In genomic region chr7:26686448-26686981, GRCh38 we compare ENCODE assay signal across 1 cellular context.
TF ChIP-seq lines count a peak whose summit lies in the region.

No MANE protein-coding gene starts in this region.

TF ChIP-seq in HEK293, 187 proteins besides CTCF, POLR2A, EP300 and RAD21 (continued from another document and continues in another):
- TF ChIP-seq ZNF624 (tag by site-specific recombination; IDR thresholded peaks at IDR 0.05) (no peak), ZBTB8A (tag by site-specific recombination; IDR thresholded peaks at IDR 0.05) (no peak), ZNF600 (tag by site-specific recombination; IDR thresholded peaks at IDR 0.05) (no peak), KLF10 (tag by site-specific recombination; IDR thresholded peaks at IDR 0.05) (no peak), ZNF341 (tag by site-specific recombination; IDR thresholded peaks at IDR 0.05; ENCODE audit: low read depth) (no peak), ZNF777 (tag by site-specific recombination; IDR thresholded peaks at IDR 0.05; ENCODE audit: borderline replicate concordance) (no peak), FEZF1 (tag by site-specific recombination; IDR thresholded peaks at IDR 0.05) (peak; percentile 19; the same call in 1 of the 2 replicates), ZNF747 (tag by site-specific recombination; IDR thresholded peaks at IDR 0.05) (no peak), ZNF362 (tag by site-specific recombination; IDR thresholded peaks at IDR 0.05) (peak; percentile 56), ZNF654 (tag by site-specific recombination; IDR thresholded peaks at IDR 0.05; ENCODE audit: low read depth) (peak; percentile 62), KLF16 (tag by site-specific recombination; IDR thresholded peaks at IDR 0.05) (no peak), ZNF398 (tag by site-specific recombination; IDR thresholded peaks at IDR 0.05) (peak; percentile 44), ZNF433 (tag by site-specific recombination; IDR thresholded peaks at IDR 0.05; ENCODE audit: low read depth) (no peak), ATF2 (tag by site-specific recombination; IDR thresholded peaks at IDR 0.05; ENCODE audit: low read depth) (peak; percentile 93), ZNF16 (tag by site-specific recombination; IDR thresholded peaks at IDR 0.05; ENCODE audit: low read depth) (no peak), ZNF561 (tag by site-specific recombination; IDR thresholded peaks at IDR 0.05; ENCODE audit: borderline replicate concordance) (0 out of 2 replicates have a peak, but pooled peaks have one; percentile 29), ZNF837 (tag by site-specific recombination; IDR thresholded peaks at IDR 0.05) (no peak), ZNF24 (tag by site-specific recombination; IDR thresholded peaks at IDR 0.05) (peak; percentile 15; the same call in 1 of the 2 replicates), ZNF692 (tag by site-specific recombination; IDR thresholded peaks at IDR 0.05) (0 out of 2 replicates have a peak, but pooled peaks have one; percentile 24), WT1 (tag by site-specific recombination; IDR thresholded peaks at IDR 0.05) (no peak), ZNF518A (tag by site-specific recombination; conservative IDR thresholded peaks at IDR 0.05; ENCODE audit: low read depth) (0 out of 2 replicates have a peak, but pooled peaks have one; percentile 22), HIC1 (tag by site-specific recombination; IDR thresholded peaks at IDR 0.05) (no peak), EGR2 (tag by site-specific recombination; IDR thresholded peaks at IDR 0.05; ENCODE audit: low read depth) (peak; percentile 66; the same call in 1 of the 2 replicates), ZNF311 (tag by site-specific recombination; IDR thresholded peaks at IDR 0.05; ENCODE audit: borderline replicate concordance) (no peak), ZNF121 (tag by site-specific recombination; IDR thresholded peaks at IDR 0.05) (no peak), YY2 (tag by site-specific recombination; IDR thresholded peaks at IDR 0.05) (no peak), ZBTB20 (tag by site-specific recombination; IDR thresholded peaks at IDR 0.05) (no peak), PRDM6 (tag by site-specific recombination; IDR thresholded peaks at IDR 0.05) (peak; percentile 50; the same call in 1 of the 2 replicates), PRDM2 (tag by site-specific recombination; IDR thresholded peaks at IDR 0.05; ENCODE audit: borderline replicate concordance) (no peak), SP7 (tag by site-specific recombination; IDR thresholded peaks at IDR 0.05) (peak; percentile 74), ZNF510 (tag by site-specific recombination; IDR thresholded peaks at IDR 0.05; ENCODE audit: insufficient replicate concordance) (no peak), ZBTB21 (tag by site-specific recombination; IDR thresholded peaks at IDR 0.05) (peak; percentile 65; the same call in 1 of the 2 replicates), ZNF140 (tag by site-specific recombination; IDR thresholded peaks at IDR 0.05) (no peak), ZNF639 (tag by site-specific recombination; IDR thresholded peaks at IDR 0.05) (peak; percentile 31; the same call in 1 of the 2 replicates)
